In the genomic region with DNA sequence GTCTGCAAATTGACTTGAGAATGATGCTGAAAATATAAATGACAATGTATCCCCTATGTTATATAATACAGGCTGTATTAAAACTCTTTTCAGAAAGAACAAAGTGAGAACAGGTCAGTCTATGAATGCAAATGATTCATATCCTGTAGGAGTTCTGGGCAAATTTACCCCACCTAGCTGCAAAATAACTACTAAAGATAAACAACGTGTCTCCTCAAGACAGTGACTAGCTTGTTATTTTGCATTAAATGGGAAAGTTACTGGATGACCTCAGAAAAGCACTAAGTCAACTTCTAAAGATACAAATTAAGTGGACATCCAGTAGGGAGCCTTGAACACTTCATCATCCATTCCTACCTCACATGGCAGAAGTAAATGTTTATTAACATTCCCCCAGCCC, we compare ENCODE assay signal across 13 cellular contexts. TPM values are rescaled to one million over a fixed set of nuclear protein-coding genes. Genes with fewer than 3 reads are reported as not detected.
A peak's percentile ranks its signal among the peaks of the same experiment; 100 is the strongest.
DNase-seq lines count a peak whose midpoint lies in the region; ATAC-seq and TF ChIP-seq lines count a peak whose summit lies in the region.
"Had no signal": no experiment of that assay in that cellular context is flagged by ENCODE, and none has a peak within 500 bp of the region (broad histone marks: within the 10 kb centered on the region; RNA-seq: fewer than 3 reads in every experiment).

No MANE protein-coding gene starts in this region.

- peaks cover 10% of the 10 kb centered on the region for H3K36me3 Mint-ChIP-seq in Calu3 (ENCODE audit: insufficient read depth, unreplicated experiment)

- H3K4me3 Mint-ChIP-seq in Calu3 (ENCODE audit: low read depth, unreplicated experiment) = no peak overlapping the region
- H3K4me3 Mint-ChIP-seq: activated naive CD8-positive, alpha-beta T cell treated with anti-CD3 and anti-CD28 coated beads, Interleukin-2, amount 10 ng/mL, durations not matched to agents 7 days and 5 days had no signal

- ATAC-seq in GM19397 (IDR thresholded peaks at IDR 0.05; ENCODE audit: unreplicated experiment) (no peak), GM21528 (IDR thresholded peaks at IDR 0.05; ENCODE audit: low FRiP score, unreplicated experiment) (no peak), HG03469 (IDR thresholded peaks at IDR 0.05; ENCODE audit: unreplicated experiment) (no peak)
- ATAC-seq: Right ventricle myocardium inferior had no signal

- CTCF ChIA-PET in Calu3 (lab: Charles Lee) = interaction anchor here (0.7 to 2.5 kb wide), 11 partner anchors 8 to 97 kb away, joined by 3 to 12 read pairs (median 4); a partner anchor contains a TSS

- H3K4me1 Mint-ChIP-seq in Calu3 (ENCODE audit: low read depth, unreplicated experiment) = peaks cover 38% of the 10 kb centered on the region

- TF ChIP-seq POLR2A in lower leg skin (IDR thresholded peaks at IDR 0.05) = no peak

- no TSS peak for BruUV-seq in Calu3 (replicated peaks; lab: Mats Ljungman, UMichigan)

- H3K4me3 ChIP-seq in lower leg skin (ENCODE audit: low read depth, poor library complexity, severe bottlenecking) = no peak overlapping the region

- 14 to 29% methylated on average over 1 of the region's 1 CpG for WGBS in lower leg skin, 2 donors

- DNase-seq in Calu3 (no peak), NCI-H226 (peak; percentile 85), astrocyte of the hippocampus (ENCODE audit: low read depth, low spot score) (peak; percentile 29), lung microvascular endothelial cell (ENCODE audit: low read depth in 2 of 2) (peak; percentile 35 to 94), lower leg skin (ENCODE audit: low spot score in 2 of 2) (no peak)
- DNase-seq: activated naive CD8-positive, alpha-beta T cell treated with anti-CD3 and anti-CD28 coated beads, Interleukin-2, amount 10 ng/mL, durations not matched to agents 7 days and 5 days; COR-L47; NCI-H345; small intestine had no signal

- intact Hi-C loops in Calu3 (cut with micrococcal nuclease; ENCODE audit: unreplicated experiment) = no loop called here
- intact Hi-C loops in lower leg skin (cut with DNase I; ENCODE audit: low total_unique reads) = no loop called here

- H3K27me3 Mint-ChIP-seq in Calu3 (ENCODE audit: unreplicated experiment) = no peaks in the 10 kb centered on the region
- H3K27me3 Mint-ChIP-seq: activated naive CD8-positive, alpha-beta T cell treated with anti-CD3 and anti-CD28 coated beads, Interleukin-2, amount 10 ng/mL, durations not matched to agents 7 days and 5 days had no signal

- TF ChIP-seq CTCF in Calu3 (IDR thresholded peaks at IDR 0.05; ENCODE audit: unreplicated experiment) (no peak), lower leg skin (IDR thresholded peaks at IDR 0.05) (no peak)

- peak overlapping the region; percentile 91 for H3K27ac Mint-ChIP-seq in Calu3 (ENCODE audit: unreplicated experiment)
- H3K27ac Mint-ChIP-seq: activated naive CD8-positive, alpha-beta T cell treated with anti-CD3 and anti-CD28 coated beads, Interleukin-2, amount 10 ng/mL, durations not matched to agents 7 days and 5 days had no signal

- H3K9me3 Mint-ChIP-seq in Calu3 (ENCODE audit: low read depth, unreplicated experiment) = no peaks in the 10 kb centered on the region
- H3K9me3 Mint-ChIP-seq: activated naive CD8-positive, alpha-beta T cell treated with anti-CD3 and anti-CD28 coated beads, Interleukin-2, amount 10 ng/mL, durations not matched to agents 7 days and 5 days had no signal

RNA-seq across cellular contexts. Expression of a gene that starts 11.1 kb away (rescaled TPM):
- 21.5 and 23.2 TPM in 2 replicates for total RNA-seq in Calu3 (2022)
- total RNA-seq in lung microvascular endothelial cell = 8.5 and 12.9 TPM in 2 replicates
- total RNA-seq in lower leg skin = 10 to 100 TPM; 29.5 to 42.6 (median 37.5) TPM

RNA-seq across cellular contexts. Expression of a gene that starts 52.3 kb away (rescaled TPM):
- total RNA-seq in Calu3 (2022) (95.9 and 117 TPM in 2 replicates), lung microvascular endothelial cell (20.0 and 21.1 TPM in 2 replicates), lower leg skin (100 to 1,000 TPM; 122 to 245 (median 198) TPM)
- total RNA-seq: activated naive CD8-positive, alpha-beta T cell treated with anti-CD3 and anti-CD28 coated beads, Interleukin-2, amount 10 ng/mL, durations not matched to agents 7 days and 5 days had no signal

Comparison
In these comparisons a context has a peak if more than half of its experiments do, and no peak if none do; other contexts are left out.
1. DNase-seq: peak in NCI-H226 (single experiment), astrocyte of the hippocampus (single experiment) and lung microvascular endothelial cell (2 of 2); none in Calu3 (single experiment) and lower leg skin (0 of 2).